Comparison of ENCODE assay signal across 15 cellular contexts in the genomic region with DNA sequence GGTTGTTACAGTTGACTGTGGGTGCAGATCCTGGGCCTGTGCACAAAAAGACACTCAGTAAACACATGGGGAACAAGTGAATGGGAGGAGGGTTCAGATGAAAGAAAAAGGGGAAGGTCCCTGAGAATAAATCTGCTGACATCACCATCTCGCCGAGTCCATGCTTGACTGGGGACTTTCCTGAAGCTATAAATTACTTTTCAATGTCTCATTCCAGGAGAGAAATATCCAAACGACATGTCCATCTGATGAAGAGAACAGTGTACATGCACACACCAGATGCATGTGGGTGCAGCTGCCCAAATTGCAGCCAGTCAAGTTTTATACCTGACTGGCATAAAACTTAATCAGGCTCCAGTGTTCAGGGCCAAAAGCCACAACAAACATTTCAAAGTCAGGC.
"Had no signal": no experiment of that assay in that cellular context is flagged by ENCODE, and none has a peak within 500 bp of the region (broad histone marks: within the 10 kb centered on the region; RNA-seq: fewer than 3 reads in every experiment).

No MANE protein-coding gene starts in this region.

- H3K27me3 ChIP-seq: adrenal gland, heart right ventricle, right lobe of liver, suprapubic skin had no signal

- H3K4me3 ChIP-seq: adrenal gland, heart right ventricle, psoas muscle, right lobe of liver, suprapubic skin had no signal

- H3K36me3 Mint-ChIP-seq: activated CD8-positive, alpha-beta memory T cell treated with anti-CD3 and anti-CD28 coated beads, Interleukin-2, amount 10 ng/mL, durations not matched to agents 7 days and 5 days; type B pancreatic cell; WTC11 had no signal

- H3K27me3 Mint-ChIP-seq: activated CD8-positive, alpha-beta memory T cell treated with anti-CD3 and anti-CD28 coated beads, Interleukin-2, amount 10 ng/mL, durations not matched to agents 7 days and 5 days; activated T-cell treated with anti-CD3 and anti-CD28 coated beads, Interleukin-2, amount 50 U/mL, for 24 hours; type B pancreatic cell had no signal

- H3K9me3 ChIP-seq: adrenal gland, heart right ventricle, psoas muscle, right lobe of liver, suprapubic skin had no signal

- H3K9me3 Mint-ChIP-seq: activated T-cell treated with anti-CD3 and anti-CD28 coated beads, Interleukin-2, amount 50 U/mL, for 24 hours; nephron; type B pancreatic cell; WTC11 had no signal

- H3K36me3 ChIP-seq: adrenal gland, heart right ventricle, right lobe of liver, suprapubic skin had no signal

- H3K27ac ChIP-seq: adrenal gland, psoas muscle, right lobe of liver, suprapubic skin had no signal

- H3K4me1 ChIP-seq: right lobe of liver had no signal

- DNase-seq: activated gamma-delta T cell; activated T-cell treated with anti-CD3 and anti-CD28 coated beads, Interleukin-2, amount 50 U/mL, for 24 hours; caudate nucleus; cortex of kidney; effector CD8-positive, alpha-beta T cell; foreskin melanocyte; heart right ventricle; psoas muscle; right lobe of liver had no signal

- H3K4me3 Mint-ChIP-seq: activated CD8-positive, alpha-beta memory T cell treated with anti-CD3 and anti-CD28 coated beads, Interleukin-2, amount 10 ng/mL, durations not matched to agents 7 days and 5 days; activated T-cell treated with anti-CD3 and anti-CD28 coated beads, Interleukin-2, amount 50 U/mL, for 24 hours; nephron; type B pancreatic cell; WTC11 had no signal

- H3K27ac Mint-ChIP-seq: activated CD8-positive, alpha-beta memory T cell treated with anti-CD3 and anti-CD28 coated beads, Interleukin-2, amount 10 ng/mL, durations not matched to agents 7 days and 5 days; activated T-cell treated with anti-CD3 and anti-CD28 coated beads, Interleukin-2, amount 50 U/mL, for 24 hours; nephron; type B pancreatic cell; WTC11 had no signal

- ATAC-seq: activated CD8-positive, alpha-beta memory T cell treated with anti-CD3 and anti-CD28 coated beads, Interleukin-2, amount 10 ng/mL, durations not matched to agents 7 days and 5 days; heart right ventricle; psoas muscle had no signal
